In the genomic region with DNA sequence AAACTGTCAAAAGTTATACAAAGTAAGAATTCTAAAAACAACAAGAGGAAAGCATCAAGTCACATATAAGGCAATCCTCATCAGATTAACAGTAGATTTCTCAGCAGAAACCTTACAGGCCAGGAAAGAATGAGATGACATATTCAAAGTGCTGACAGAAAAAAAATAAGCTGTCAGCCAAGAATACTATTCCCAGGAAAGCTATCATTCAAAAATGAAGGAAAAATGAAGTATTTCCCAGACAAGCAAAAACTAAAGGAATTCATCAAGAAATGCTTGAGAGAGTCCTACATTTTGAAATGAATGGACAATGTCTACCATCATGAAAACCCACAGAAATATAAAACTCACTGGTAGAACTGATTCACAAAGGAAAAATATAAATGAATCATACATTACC, we compare ENCODE assay signal across 34 cellular contexts.
A peak's percentile ranks its signal among the peaks of the same experiment; 100 is the strongest.
DNase-seq lines count a peak whose midpoint lies in the region; ATAC-seq, FAIRE-seq and TF ChIP-seq lines count a peak whose summit lies in the region.
"Had no signal": no experiment of that assay in that cellular context is flagged by ENCODE, and none has a peak within 500 bp of the region (broad histone marks: within the 10 kb centered on the region; RNA-seq: fewer than 3 reads in every experiment).

No MANE protein-coding gene starts in this region.

- H3K9me2 ChIP-seq in neural cell (ENCODE audit: insufficient read depth, low read length) = no peaks in the 10 kb centered on the region

- H3K4me2 ChIP-seq in neural cell (ENCODE audit: low read length) = no peak overlapping the region
- H3K4me2 ChIP-seq: A549; BLaER1; BLaER1 treated with 17β-estradiol and CSF1 and Interleukin-3, amounts not matched to agents 10 nM and 100 nM had no signal

- ATAC-seq in SK-N-SH treated with all-trans-retinoic acid at 6 μM for 48 hours = no peak
- ATAC-seq: A549; CD8-positive, alpha-beta T cell had no signal

- H3K9ac ChIP-seq in adipocyte (ENCODE audit: low read length) = no peak overlapping the region
- H3K9ac ChIP-seq in neural cell (ENCODE audit: low read length) = no peak overlapping the region
- H3K9ac ChIP-seq: BLaER1; BLaER1 treated with 17β-estradiol and CSF1 and Interleukin-3, amounts not matched to agents 10 nM and 100 nM had no signal

- no peaks in the 10 kb centered on the region for H4K20me1 ChIP-seq in neural cell (ENCODE audit: insufficient read depth)
- H4K20me1 ChIP-seq: BLaER1; BLaER1 treated with 17β-estradiol and CSF1 and Interleukin-3, amounts not matched to agents 10 nM and 100 nM had no signal

- H3K27ac ChIP-seq in HEK293 (ENCODE audit: extremely low read depth, low read depth, low read length) (no peak overlapping the region), neural cell (ENCODE audit: low read length) (no peak overlapping the region)
- H3K27ac ChIP-seq: 22Rv1; A549; BLaER1; BLaER1 treated with 17β-estradiol and CSF1 and Interleukin-3, amounts not matched to agents 10 nM and 100 nM; C4-2B had no signal

- H3K79me2 ChIP-seq in neural cell (replicated peaks; ENCODE audit: insufficient read depth, low read length) = no peaks in the 10 kb centered on the region

- POLR2A ChIA-PET in HEK293 (lab: Yijun Ruan, JAX) = no interaction called here

- H3K36me3 ChIP-seq in HEK293 (ENCODE audit: control insufficient read depth in 2 of 2, insufficient read depth in 1 of 2, low read length in 2 of 2) (no peaks in the 10 kb centered on the region), adipocyte (ENCODE audit: control insufficient read depth, insufficient read depth, low read length, severe bottlenecking) (no peaks in the 10 kb centered on the region), neural cell (ENCODE audit: insufficient read depth, low read length) (no peaks in the 10 kb centered on the region)
- H3K36me3 ChIP-seq: BE2C; BLaER1; BLaER1 treated with 17β-estradiol and CSF1 and Interleukin-3, amounts not matched to agents 10 nM and 100 nM had no signal

- no peak for TF ChIP-seq CTCF in HEK293 (tag by site-specific recombination; IDR thresholded peaks at IDR 0.05)
- no peak for TF ChIP-seq CTCF in neural cell (IDR thresholded peaks at IDR 0.05; ENCODE audit: poor library complexity, severe bottlenecking)

- H3K4me3 ChIP-seq in HEK293 (ENCODE audit: low read depth, low read length) = no peak overlapping the region
- peak overlapping the region; percentile 9 for H3K4me3 ChIP-seq in adipocyte (ENCODE audit: low read length)
- H3K4me3 ChIP-seq in neural cell (ENCODE audit: low read length) = no peak overlapping the region
- H3K4me3 ChIP-seq: A549; BLaER1; BLaER1 treated with 17β-estradiol and CSF1 and Interleukin-3, amounts not matched to agents 10 nM and 100 nM had no signal

- H3F3A ChIP-seq in neural cell (ENCODE audit: insufficient read depth, low read length, poor library complexity, severe bottlenecking) = no peaks in the 10 kb centered on the region

- no peak for TF ChIP-seq RAD21 in neural cell (conservative IDR thresholded peaks at IDR 0.05)

- H3K27me3 ChIP-seq in adipocyte (replicated peaks; ENCODE audit: control insufficient read depth, insufficient read depth, low read length) (no peaks in the 10 kb centered on the region), neural cell (ENCODE audit: insufficient read depth, low read depth, low read length) (no peaks in the 10 kb centered on the region)
- H3K27me3 ChIP-seq: BE2C; BLaER1; BLaER1 treated with 17β-estradiol and CSF1 and Interleukin-3, amounts not matched to agents 10 nM and 100 nM had no signal

- TF ChIP-seq POLR2A in GM12892 (IDR thresholded peaks at IDR 0.05; ENCODE audit: low read depth, low read length) = no peak

- DNase-seq in GM12892 (ENCODE audit: insufficient read length) (no peak), adipocyte (ENCODE audit: low read depth) (no peak), GF-D8 (lab: John Stamatoyannopoulos, UW) (no peak), NCI-H1417 treated with DMSO at 0.1 percent for 48 hours (lab: John Stamatoyannopoulos, UW) (no peak), GOT3 (lab: John Stamatoyannopoulos, UW) (no peak)
- DNase-seq: 8988T; ACHN; AML-193; BE2C; C1 segment of cervical spinal cord; Caco-2; Calu3; CD4-positive, alpha-beta memory T cell; CD4-positive, alpha-beta T cell; CD4-positive, CD25-positive, alpha-beta regulatory T cell; CD8-positive, alpha-beta memory T cell; CD8-positive, alpha-beta T cell; COR-L47; DMS 273 treated with DMSO at 0.1 percent for 48 hours; DMS153; DMS53; DMS79; DMS79 treated with DMSO at 0.1 percent for 48 hours; DND-41; EL had no signal

- CTCF ChIA-PET in HEK293 (lab: Yijun Ruan, JAX) = no interaction called here

- H3K4me1 ChIP-seq in HEK293 (ENCODE audit: control insufficient read depth, insufficient read depth, low read length) (no peaks in the 10 kb centered on the region), adipocyte (ENCODE audit: control insufficient read depth, insufficient read depth, low read length) (peaks cover 13% of the 10 kb centered on the region)
- H3K4me1 ChIP-seq: BE2C; BLaER1; BLaER1 treated with 17β-estradiol and CSF1 and Interleukin-3, amounts not matched to agents 10 nM and 100 nM; Caco-2 had no signal

- H2AFZ ChIP-seq in neural cell (ENCODE audit: low read depth, low read length) = no peak overlapping the region

- peak; percentile 14 for FAIRE-seq in GM12892 (lab: Jason Lieb, UNC)
- FAIRE-seq: D721Med had no signal

- H3K9me3 ChIP-seq in HEK293 (ENCODE audit: control insufficient read depth, insufficient read depth, low read depth, low read length) (no peaks in the 10 kb centered on the region), adipocyte (ENCODE audit: control insufficient read depth, low read length) (peaks cover 17% of the 10 kb centered on the region), neural cell (ENCODE audit: low read length) (peaks cover 2% of the 10 kb centered on the region)
- H3K9me3 ChIP-seq: BE2C had no signal

- TF ChIP-seq EP300 in neural cell (conservative IDR thresholded peaks at IDR 0.05; ENCODE audit: poor library complexity, severe bottlenecking) = peak; percentile 21

TF ChIP-seq in HEK293, 187 proteins besides CTCF, POLR2A, EP300 and RAD21:
- TF ChIP-seq ZNF404 (tag by site-specific recombination; IDR thresholded peaks at IDR 0.05) = no peak
- TF ChIP-seq SETDB1 (IDR thresholded peaks at IDR 0.05; ENCODE audit: insufficient read length, low read length) = peak; percentile 71

TF ChIP-seq in neural cell, 6 proteins besides CTCF, POLR2A, EP300 and RAD21:
- TF ChIP-seq REST (IDR thresholded peaks at IDR 0.05; ENCODE audit: borderline replicate concordance) (peak; percentile 58), SMC3 (conservative IDR thresholded peaks at IDR 0.05; ENCODE audit: poor library complexity) (no peak)

TF ChIP-seq in SK-N-SH treated with all-trans-retinoic acid at 6 μM for 48 hours, 23 proteins besides CTCF, POLR2A, EP300 and RAD21:
- TF ChIP-seq GLIS3 (CRISPR knock-in tag; IDR thresholded peaks at IDR 0.05) (no peak), ZC3H10 (CRISPR knock-in tag; IDR thresholded peaks at IDR 0.05) (no peak), ESRRG (CRISPR knock-in tag; IDR thresholded peaks at IDR 0.05) (no peak)
